Comparison of ENCODE assay signal across 9 cellular contexts in the genomic region with DNA sequence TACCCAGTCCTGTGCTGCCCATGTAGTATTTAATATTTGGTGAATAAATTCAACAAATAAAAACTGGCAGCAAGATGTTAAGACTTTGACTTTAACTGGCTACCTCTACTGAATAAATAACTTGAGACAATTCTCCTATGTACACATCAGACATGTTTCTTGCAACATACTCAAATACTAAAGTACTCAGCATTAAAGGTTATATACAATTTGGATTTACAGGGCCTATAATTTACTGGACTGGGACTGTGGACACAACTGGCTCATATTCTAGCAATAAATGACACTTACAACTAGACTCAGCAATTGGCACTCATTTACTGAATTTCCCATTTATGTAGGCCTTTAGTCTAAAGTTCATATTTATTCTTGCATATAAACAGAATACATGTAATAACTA. TPM values are rescaled to one million over a fixed set of nuclear protein-coding genes. Genes with fewer than 3 reads are reported as not detected.
A peak's percentile ranks its signal among the peaks of the same experiment; 100 is the strongest.
DNase-seq lines count a peak whose midpoint lies in the region; ATAC-seq and TF ChIP-seq lines count a peak whose summit lies in the region.
"Had no signal": no experiment of that assay in that cellular context is flagged by ENCODE, and none has a peak within 500 bp of the region (broad histone marks: within the 10 kb centered on the region; RNA-seq: fewer than 3 reads in every experiment).

No MANE protein-coding gene starts in this region.

- no peaks in the 10 kb centered on the region for H3K9me2 ChIP-seq in Karpas-422 (replicated peaks; ENCODE audit: insufficient read depth, low read length)

- CTCF ChIA-PET in CD8-positive, alpha-beta memory T cell (lab: Charles Lee), result no interaction called here

- H3K9me3 Mint-ChIP-seq in CD8-positive, alpha-beta memory T cell, result no peaks in the 10 kb centered on the region
- no peaks in the 10 kb centered on the region for H3K9me3 Mint-ChIP-seq in central memory CD8-positive, alpha-beta T cell
- peaks cover 0 to 2% (median 0%) of the 10 kb centered on the region in 9 donors for H3K9me3 Mint-ChIP-seq in naive thymus-derived CD8-positive, alpha-beta T cell

- no peak for TF ChIP-seq CTCF in left ventricle myocardium inferior (IDR thresholded peaks at IDR 0.05; ENCODE audit: borderline replicate concordance)

- H3K4me2 ChIP-seq in Karpas-422 (ENCODE audit: low read depth, low read length, poor library complexity, severe bottlenecking), result peak overlapping the region; percentile 98

- H3K27ac ChIP-seq in CD8-positive, alpha-beta memory T cell (ENCODE audit: low read depth, low read length), result no peak overlapping the region
- H3K27ac ChIP-seq in Karpas-422 (ENCODE audit: low read length) (peak overlapping the region; percentile 14; the same call in 1 of the 2 replicates), left ventricle myocardium inferior (replicated peaks) (no peak overlapping the region)

- H3K27me3 ChIP-seq in CD8-positive, alpha-beta memory T cell (ENCODE audit: insufficient read depth, low read length, poor library complexity, severe bottlenecking), result no peaks in the 10 kb centered on the region
- H3K27me3 ChIP-seq in Karpas-422 (ENCODE audit: low read length) (no peaks in the 10 kb centered on the region), left ventricle myocardium inferior (ENCODE audit: low read depth) (no peaks in the 10 kb centered on the region)

- peak overlapping the region; percentile 12 to 90 (median 68) for H3K27ac Mint-ChIP-seq in CD8-positive, alpha-beta memory T cell
- peak overlapping the region; percentile 68 for H3K27ac Mint-ChIP-seq in central memory CD8-positive, alpha-beta T cell (ENCODE audit: low read depth)
- H3K27ac Mint-ChIP-seq in naive thymus-derived CD8-positive, alpha-beta T cell, result peak overlapping the region; percentile 29 to 88 (median 61)

- no peak for DNase-seq in CD8-positive, alpha-beta memory T cell
- DNase-seq in Karpas-422, result peak; percentile 26
- no peak for DNase-seq in central memory CD8-positive, alpha-beta T cell (ENCODE audit: low spot score in 2 of 2)
- no peak for DNase-seq in naive thymus-derived CD8-positive, alpha-beta T cell
- no peak for DNase-seq in effector CD8-positive, alpha-beta T cell (lab: John Stamatoyannopoulos, UW)
- DNase-seq in left ventricle myocardium inferior, result no peak
- DNase-seq in activated CD8-positive, alpha-beta memory T cell treated with anti-CD3 and anti-CD28 coated beads for 24 hours, result no peak
- DNase-seq in midbrain (lab: John Stamatoyannopoulos, UW), result no peak
- DNase-seq: NCI-H1105 treated with DMSO at 0.1 percent for 48 hours had no signal

- H3K9me3 ChIP-seq in CD8-positive, alpha-beta memory T cell (ENCODE audit: low read length), result no peaks in the 10 kb centered on the region
- H3K9me3 ChIP-seq in Karpas-422 (ENCODE audit: low read length) (no peaks in the 10 kb centered on the region), left ventricle myocardium inferior (replicated peaks) (no peaks in the 10 kb centered on the region)

- H3K9ac ChIP-seq in Karpas-422 (ENCODE audit: low read length), result 0 out of 2 replicates have a peak overlapping the region, but pooled peaks have one; percentile 22

- H3K36me3 Mint-ChIP-seq in CD8-positive, alpha-beta memory T cell, result peaks cover 9 to 40% (median 12%) of the 10 kb centered on the region in 3 donors
- peaks cover 35% of the 10 kb centered on the region for H3K36me3 Mint-ChIP-seq in central memory CD8-positive, alpha-beta T cell (ENCODE audit: insufficient read depth)
- H3K36me3 Mint-ChIP-seq in naive thymus-derived CD8-positive, alpha-beta T cell, result peaks cover 15 to 34% (median 19%) of the 10 kb centered on the region in 3 donors

- no peaks in the 10 kb centered on the region for H3K27me3 Mint-ChIP-seq in CD8-positive, alpha-beta memory T cell
- no peaks in the 10 kb centered on the region for H3K27me3 Mint-ChIP-seq in central memory CD8-positive, alpha-beta T cell
- H3K27me3 Mint-ChIP-seq in naive thymus-derived CD8-positive, alpha-beta T cell, result no peaks in the 10 kb centered on the region

- no peak overlapping the region for H3K4me3 ChIP-seq in CD8-positive, alpha-beta memory T cell (ENCODE audit: low read length)
- peak overlapping the region; percentile 90 for H3K4me3 ChIP-seq in Karpas-422 (ENCODE audit: low read length)
- H3K4me3 ChIP-seq in left ventricle myocardium inferior, result no peak overlapping the region

- peaks cover 17% of the 10 kb centered on the region for H3K79me2 ChIP-seq in Karpas-422 (ENCODE audit: low read length)

- intact Hi-C loops in left ventricle myocardium inferior (cut with micrococcal nuclease), result no loop called here

- ATAC-seq in central memory CD8-positive, alpha-beta T cell (replicated peaks; ENCODE audit: extremely low read depth, poor library complexity, severe bottlenecking), result no peak
- no peak for ATAC-seq in naive thymus-derived CD8-positive, alpha-beta T cell

- H3K4me3 Mint-ChIP-seq in CD8-positive, alpha-beta memory T cell, result peak overlapping the region; percentile 2 to 26 (median 20)
- H3K4me3 Mint-ChIP-seq in central memory CD8-positive, alpha-beta T cell, result no peak overlapping the region
- H3K4me3 Mint-ChIP-seq in naive thymus-derived CD8-positive, alpha-beta T cell, result peak overlapping the region in 8 of 10 donors; percentile 11 to 46 (median 34)

- peaks cover 15% of the 10 kb centered on the region for H3K36me3 ChIP-seq in CD8-positive, alpha-beta memory T cell (ENCODE audit: insufficient read depth, low read length)
- H3K36me3 ChIP-seq in Karpas-422 (ENCODE audit: insufficient read depth, low read length) (peaks cover 32% of the 10 kb centered on the region), left ventricle myocardium inferior (peaks cover 34% of the 10 kb centered on the region)

- no peak overlapping the region for H2AFZ ChIP-seq in Karpas-422 (ENCODE audit: low read length)

- H3K4me1 Mint-ChIP-seq in CD8-positive, alpha-beta memory T cell, result peaks cover 30 to 46% (median 42%) of the 10 kb centered on the region in 3 donors
- H3K4me1 Mint-ChIP-seq in central memory CD8-positive, alpha-beta T cell, result peaks cover 31% of the 10 kb centered on the region
- peaks cover 15 to 42% (median 36%) of the 10 kb centered on the region in 4 donors for H3K4me1 Mint-ChIP-seq in naive thymus-derived CD8-positive, alpha-beta T cell

- peaks cover 33% of the 10 kb centered on the region for H3K4me1 ChIP-seq in CD8-positive, alpha-beta memory T cell (ENCODE audit: insufficient read depth, low read length)
- H3K4me1 ChIP-seq in Karpas-422 (ENCODE audit: low read length) (peaks cover 26% of the 10 kb centered on the region), left ventricle myocardium inferior (peaks cover 31% of the 10 kb centered on the region)

- H4K20me1 ChIP-seq in Karpas-422 (ENCODE audit: insufficient read depth, low read depth, low read length), result peaks cover 32% of the 10 kb centered on the region

- POLR2A ChIA-PET in CD8-positive, alpha-beta memory T cell (lab: Charles Lee), result interaction anchor here (1.5 kb wide), 1 partner anchor 41 kb away, joined by 7 read pairs; a partner anchor contains a TSS
- POLR2A ChIA-PET in naive thymus-derived CD8-positive, alpha-beta T cell (lab: Charles Lee), result no interaction called here

RNA-seq across cellular contexts. Expression of a gene that starts 2.4 kb away (rescaled TPM):
- total RNA-seq in CD8-positive, alpha-beta memory T cell, result 100 to 1,000 TPM; 217 to 228 TPM
- polyA plus RNA-seq in CD8-positive, alpha-beta memory T cell, result 42.9 TPM
- 8.4 and 43.1 TPM in 2 replicates for total RNA-seq in Karpas-422 (2014; rRNA removed; shearing (Covaris generic); ENCODE audit: low replicate concordance)
- total RNA-seq in naive thymus-derived CD8-positive, alpha-beta T cell, result 10 to 100 TPM; 35.4 to 35.5 TPM
- polyA plus RNA-seq in naive thymus-derived CD8-positive, alpha-beta T cell, result 10 to 100 TPM; 31.8 to 43.3 (median 36.2) TPM
- 12.4 TPM for total RNA-seq in left ventricle myocardium inferior

RNA-seq across cellular contexts. Expression of a gene that starts 40.9 kb away (rescaled TPM):
- total RNA-seq in CD8-positive, alpha-beta memory T cell, result 10 to 100 TPM; 10.8 to 12.4 TPM
- 18.6 TPM for polyA plus RNA-seq in CD8-positive, alpha-beta memory T cell
- 7.8 and 10.5 TPM in 2 replicates for total RNA-seq in Karpas-422 (2014; rRNA removed; shearing (Covaris generic); ENCODE audit: low replicate concordance)
- total RNA-seq in naive thymus-derived CD8-positive, alpha-beta T cell, result 10 to 100 TPM; 10.6 to 14.5 TPM
- polyA plus RNA-seq in naive thymus-derived CD8-positive, alpha-beta T cell, result 10 to 100 TPM in 2 of 3 donors, 1 to 10 TPM in 1; 9.8 to 14.8 (median 11.6) TPM
- total RNA-seq in left ventricle myocardium inferior, result 10.2 TPM
